8 cellular contexts compared by ENCODE assay signal in genomic region chr22:30648825-30649224, GRCh38. TPM values are rescaled to one million over a fixed set of nuclear protein-coding genes. Genes with fewer than 3 reads are reported as not detected.
DNase-seq lines count a peak whose midpoint lies in the region; ATAC-seq lines count a peak whose summit lies in the region.
"Had no signal": no experiment of that assay in that cellular context is flagged by ENCODE, and none has a peak within 500 bp of the region (broad histone marks: within the 10 kb centered on the region; RNA-seq: fewer than 3 reads in every experiment).

No MANE protein-coding gene starts in this region.

- no peak overlapping the region for H3K9ac ChIP-seq in skeletal muscle satellite cell (ENCODE audit: low read depth, low read length)

- H3K36me3 Mint-ChIP-seq in activated CD4-positive, alpha-beta T cell treated with anti-CD3 and anti-CD28 coated beads for 36 hours (ENCODE audit: low read depth) = peaks cover 3% of the 10 kb centered on the region
- peaks cover 6% of the 10 kb centered on the region for H3K36me3 Mint-ChIP-seq in activated naive CD8-positive, alpha-beta T cell treated with anti-CD3 and anti-CD28 coated beads, Interleukin-2, amount 50 U/mL, for 24 hours (ENCODE audit: low read depth)

- peak overlapping the region; percentile 55 for H3K4me2 ChIP-seq in skeletal muscle satellite cell (ENCODE audit: low read length)

- peak overlapping the region; percentile 75 for H3K27ac Mint-ChIP-seq in activated CD4-positive, alpha-beta T cell treated with anti-CD3 and anti-CD28 coated beads for 36 hours
- peak overlapping the region; percentile 84 for H3K27ac Mint-ChIP-seq in activated naive CD8-positive, alpha-beta T cell treated with anti-CD3 and anti-CD28 coated beads, Interleukin-2, amount 50 U/mL, for 24 hours

- ATAC-seq in activated CD4-positive, alpha-beta T cell treated with anti-CD3 and anti-CD28 coated beads for 36 hours = no peak
- ATAC-seq in activated naive CD8-positive, alpha-beta T cell treated with anti-CD3 and anti-CD28 coated beads, Interleukin-2, amount 50 U/mL, for 24 hours = no peak

- H3K27me3 ChIP-seq in skeletal muscle satellite cell (ENCODE audit: control insufficient read depth, insufficient read depth, low read length) = no peaks in the 10 kb centered on the region
- H3K27me3 ChIP-seq: uterus had no signal

- POLR2A ChIA-PET in activated CD4-positive, alpha-beta T cell treated with anti-CD3 and anti-CD28 coated beads for 36 hours (lab: Charles Lee) = interaction anchor here (0.8 to 1.5 kb wide), 2 partner anchors 18 to 641 kb away, joined by 3 read pairs; no protein-coding TSS in a partner anchor

- intact Hi-C loops in activated CD4-positive, alpha-beta T cell treated with anti-CD3 and anti-CD28 coated beads for 36 hours (cut with DNase I, micrococcal nuclease) = loop anchor here (1.0 to 10.0 kb wide), 5 partner anchors 14 to 1836 kb away; partner anchors contain the start of genes DUSP18 (in 2 of the 2), SLC35E4 (in 2 of the 2) and OSBP2 (in 1 of the 2)

- H3K9me3 ChIP-seq in skeletal muscle satellite cell (replicated peaks; ENCODE audit: low read length) = no peaks in the 10 kb centered on the region
- H3K9me3 ChIP-seq: uterus had no signal

- no peak overlapping the region for H3K4me3 Mint-ChIP-seq in activated CD4-positive, alpha-beta T cell treated with anti-CD3 and anti-CD28 coated beads for 36 hours
- no peak overlapping the region for H3K4me3 Mint-ChIP-seq in activated naive CD8-positive, alpha-beta T cell treated with anti-CD3 and anti-CD28 coated beads, Interleukin-2, amount 50 U/mL, for 24 hours
- H3K4me3 Mint-ChIP-seq: T-helper 17 cell had no signal

- H3K4me3 ChIP-seq in skeletal muscle satellite cell (ENCODE audit: low read length) = no peak overlapping the region
- H3K4me3 ChIP-seq: uterus had no signal

- peaks cover 38% of the 10 kb centered on the region for H3K4me1 Mint-ChIP-seq in activated CD4-positive, alpha-beta T cell treated with anti-CD3 and anti-CD28 coated beads for 36 hours
- H3K4me1 Mint-ChIP-seq in activated naive CD8-positive, alpha-beta T cell treated with anti-CD3 and anti-CD28 coated beads, Interleukin-2, amount 50 U/mL, for 24 hours = peaks cover 59% of the 10 kb centered on the region

- CTCF ChIA-PET in activated CD4-positive, alpha-beta T cell treated with anti-CD3 and anti-CD28 coated beads for 36 hours (lab: Charles Lee) = interaction anchor here (0.7 to 2.0 kb wide), 4 partner anchors 12 to 106 kb away, joined by 3 to 8 read pairs (median 6); partner anchors contain the start of gene SLC35E4

- peak; percentile 20 for DNase-seq in activated CD4-positive, alpha-beta T cell treated with anti-CD3 and anti-CD28 coated beads for 36 hours
- no peak for DNase-seq in activated CD4-positive, alpha-beta T cell treated with anti-CD3 and anti-CD28 coated beads, Interleukin-2, amount 50 U/mL, for 48 hours
- no peak for DNase-seq in activated naive CD8-positive, alpha-beta T cell treated with anti-CD3 and anti-CD28 coated beads, Interleukin-2, amount 50 U/mL, for 24 hours
- no peak for DNase-seq in NCI-H524 (lab: John Stamatoyannopoulos, UW)
- no peak for DNase-seq in activated gamma-delta T cell treated with Interleukin-2 at 50 U/mL for 16 hours

- H3K36me3 ChIP-seq in skeletal muscle satellite cell (ENCODE audit: insufficient read depth, low read length) = peaks cover 6% of the 10 kb centered on the region
- H3K36me3 ChIP-seq: uterus had no signal

- H3K4me1 ChIP-seq in skeletal muscle satellite cell (ENCODE audit: control insufficient read depth, insufficient read depth, low read length) = peaks cover 17% of the 10 kb centered on the region
- H3K4me1 ChIP-seq: uterus had no signal

- H3K27me3 Mint-ChIP-seq in activated CD4-positive, alpha-beta T cell treated with anti-CD3 and anti-CD28 coated beads for 36 hours = no peaks in the 10 kb centered on the region
- H3K27me3 Mint-ChIP-seq in activated naive CD8-positive, alpha-beta T cell treated with anti-CD3 and anti-CD28 coated beads, Interleukin-2, amount 50 U/mL, for 24 hours = no peaks in the 10 kb centered on the region
- H3K27me3 Mint-ChIP-seq: T-helper 17 cell had no signal

- H3K9me3 Mint-ChIP-seq in activated CD4-positive, alpha-beta T cell treated with anti-CD3 and anti-CD28 coated beads for 36 hours (ENCODE audit: low read depth) = no peaks in the 10 kb centered on the region
- no peaks in the 10 kb centered on the region for H3K9me3 Mint-ChIP-seq in activated naive CD8-positive, alpha-beta T cell treated with anti-CD3 and anti-CD28 coated beads, Interleukin-2, amount 50 U/mL, for 24 hours

RNA-seq across cellular contexts. Expression of gene SLC35E4, which starts 13.2 kb away (rescaled TPM):
- total RNA-seq in activated CD4-positive, alpha-beta T cell treated with anti-CD3 and anti-CD28 coated beads for 36 hours = 1 to 10 TPM; 3.6 to 4.3 TPM
- total RNA-seq in skeletal muscle satellite cell (2012; rRNA removed) = 37.5 and 58.1 TPM in 2 replicates

RNA-seq across cellular contexts. Expression of gene DUSP18, which starts 18.9 kb away (rescaled TPM):
- 1 to 10 TPM; 7.8 to 8.5 TPM for total RNA-seq in activated CD4-positive, alpha-beta T cell treated with anti-CD3 and anti-CD28 coated beads for 36 hours
- total RNA-seq in skeletal muscle satellite cell (2012; rRNA removed) = 15.7 and 18.1 TPM in 2 replicates

RNA-seq across cellular contexts. Expression of gene TCN2, which starts 41.9 kb away (rescaled TPM):
- total RNA-seq in activated CD4-positive, alpha-beta T cell treated with anti-CD3 and anti-CD28 coated beads for 36 hours = under 1 TPM; 0.12 to 0.32 TPM
- 3.7 and 5.3 TPM in 2 replicates for total RNA-seq in skeletal muscle satellite cell (2012; rRNA removed)

RNA-seq across cellular contexts. Expression of gene OSBP2, which starts 45.8 kb away (rescaled TPM):
- 1 to 10 TPM; 1.2 to 1.4 TPM for total RNA-seq in activated CD4-positive, alpha-beta T cell treated with anti-CD3 and anti-CD28 coated beads for 36 hours
- 3.8 and 4.4 TPM in 2 replicates for total RNA-seq in skeletal muscle satellite cell (2012; rRNA removed)

RNA-seq across cellular contexts. Expression of gene PES1, which starts 57.1 kb away (rescaled TPM):
- 100 to 1,000 TPM; 134 to 137 TPM for total RNA-seq in activated CD4-positive, alpha-beta T cell treated with anti-CD3 and anti-CD28 coated beads for 36 hours
- 102 and 121 TPM in 2 replicates for total RNA-seq in skeletal muscle satellite cell (2012; rRNA removed)
